28 cellular contexts compared by ENCODE assay signal in the genomic region with DNA sequence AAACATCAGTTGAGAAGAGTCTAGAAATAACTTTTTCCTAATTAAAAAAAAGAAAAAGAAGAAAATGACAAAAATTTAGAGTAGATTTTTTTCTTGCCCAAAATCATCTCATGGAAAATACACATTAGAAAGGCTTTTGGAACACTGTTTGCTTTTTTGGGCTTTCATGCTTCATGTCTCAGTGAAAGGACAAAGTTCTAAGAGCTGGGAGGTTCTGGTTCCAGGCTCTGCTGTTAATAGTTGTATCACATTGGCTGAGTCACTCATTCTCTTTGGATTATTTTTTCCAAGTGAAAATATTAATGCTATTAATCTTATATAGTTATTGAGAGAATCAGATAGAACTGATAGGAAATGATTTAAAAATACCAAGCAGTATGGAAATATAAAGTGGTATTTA. TPM values are rescaled to one million over a fixed set of nuclear protein-coding genes. Genes with fewer than 3 reads are reported as not detected.
"Had no signal": no experiment of that assay in that cellular context is flagged by ENCODE, and none has a peak within 500 bp of the region (broad histone marks: within the 10 kb centered on the region; RNA-seq: fewer than 3 reads in every experiment).

No MANE protein-coding gene starts in this region.

- H3K4me1 ChIP-seq: testis, upper lobe of left lung, vagina had no signal

- H3K27ac ChIP-seq: upper lobe of left lung, vagina, VCaP had no signal

- ATAC-seq: gastroesophageal sphincter; left colon; mucosa of descending colon; natural killer cell treated with Interleukin-12 subunit alpha and Interleukin-12 subunit beta and Interleukin-15 and Interleukin-18, amount 100 ng/mL, for 72 hours had no signal

- H3K36me3 ChIP-seq: gastroesophageal sphincter, sigmoid colon, upper lobe of left lung, vagina had no signal

- H3K4me3 ChIP-seq: gastroesophageal sphincter, hepatocyte, lung, mucosa of descending colon, sigmoid colon, testis, upper lobe of left lung, vagina had no signal

- DNase-seq: activated CD4-positive, alpha-beta T cell treated with anti-CD3 and anti-CD28 coated beads for 4 hours; activated CD4-positive, alpha-beta T cell treated with anti-CD3 and anti-CD28 coated beads, Interleukin-2, amount 50 U/mL, for 4 hours; activated CD8-positive, alpha-beta memory T cell treated with anti-CD3 and anti-CD28 coated beads for 24 hours; activated effector memory CD4-positive, alpha-beta T cell treated with Interleukin-2 at 50 U/mL for 16 hours; activated naive CD4-positive, alpha-beta T cell treated with Interleukin-2 at 50 U/mL for 16 hours; central memory CD4-positive, alpha-beta T cell; effector CD4-positive, alpha-beta T cell; islet precursor cell; left colon; mesendoderm; mucosa of descending colon; posterior cingulate gyrus; sigmoid colon; SK-N-SH; stimulated activated naive CD4-positive, alpha-beta T cell; SW 1271; T-helper 9 cell; testis; upper lobe of left lung had no signal

- H3K9me3 ChIP-seq: gastroesophageal sphincter, mucosa of descending colon, sigmoid colon, SK-N-SH, testis, upper lobe of left lung, vagina had no signal

- H3K27me3 ChIP-seq: gastroesophageal sphincter, hepatocyte, sigmoid colon, testis, upper lobe of left lung, vagina had no signal

RNA-seq across cellular contexts. Expression of a gene that starts 32.9 kb away (rescaled TPM):
- total RNA-seq: astrocyte; epithelial cell of proximal tubule; gastroesophageal sphincter; left colon; lung; mucosa of descending colon; myocyte; natural killer cell treated with Interleukin-12 subunit alpha and Interleukin-12 subunit beta and Interleukin-15 and Interleukin-18, amount 100 ng/mL, for 72 hours; upper lobe of left lung; vagina had no signal
